In genomic region chr9:113399646-113400200, GRCh38 we compare ENCODE assay signal across 10 cellular contexts. TPM values are rescaled to one million over a fixed set of nuclear protein-coding genes. Genes with fewer than 3 reads are reported as not detected.
A peak's percentile ranks its signal among the peaks of the same experiment; 100 is the strongest.
DNase-seq lines count a peak whose midpoint lies in the region; ATAC-seq and TF ChIP-seq lines count a peak whose summit lies in the region.
"Had no signal": no experiment of that assay in that cellular context is flagged by ENCODE, and none has a peak within 500 bp of the region (broad histone marks: within the 10 kb centered on the region; RNA-seq: fewer than 3 reads in every experiment).

No MANE protein-coding gene starts in this region.

- H3K4me3 Mint-ChIP-seq in activated T-helper 1 cell treated with anti-CD3 and anti-CD28 coated beads, Interleukin-12 subunit alpha, Interleukin-12 subunit beta, Interleukin-2, Interleukin-4 antibody, amounts not matched to agents 30 ng/mL and 10 ng/mL and 1 ng/mL, durations not matched to agents 14 hours and 24 hours and 36 hours = peak overlapping the region; percentile 78
- H3K4me3 Mint-ChIP-seq in memory B cell (peak overlapping the region; percentile 61), type B pancreatic cell (peak overlapping the region; percentile 92)

- DNase-seq in heart left ventricle (peak in 1 of 5 donors; percentile 43), cardiac septum (ENCODE audit: low spot score) (no peak), memory B cell (ENCODE audit: low spot score in 2 of 2) (no peak), type B pancreatic cell (ENCODE audit: extremely low spot score, unreplicated experiment) (no peak), activated gamma-delta T cell treated with Interleukin-2 at 50 U/mL for 16 hours (no peak), SW 1271 (lab: John Stamatoyannopoulos, UW) (no peak)
- DNase-seq in activated T-helper 1 cell treated with anti-CD3 and anti-CD28 coated beads, Interleukin-12 subunit alpha, Interleukin-12 subunit beta, Interleukin-2, Interleukin-4 antibody, amounts not matched to agents 30 ng/mL and 10 ng/mL and 1 ng/mL, durations not matched to agents 14 hours and 24 hours and 36 hours (ENCODE audit: low spot score) = no peak
- DNase-seq: DMS 273 treated with DMSO at 0.1 percent for 48 hours, NCI-H1694 had no signal

- H3K9me3 ChIP-seq in heart left ventricle = no peaks in the 10 kb centered on the region

- peaks cover 25% of the 10 kb centered on the region for H3K4me1 Mint-ChIP-seq in activated T-helper 1 cell treated with anti-CD3 and anti-CD28 coated beads, Interleukin-12 subunit alpha, Interleukin-12 subunit beta, Interleukin-2, Interleukin-4 antibody, amounts not matched to agents 30 ng/mL and 10 ng/mL and 1 ng/mL, durations not matched to agents 14 hours and 24 hours and 36 hours (ENCODE audit: low read depth)
- H3K4me1 Mint-ChIP-seq in memory B cell (peaks cover 25% of the 10 kb centered on the region), type B pancreatic cell (ENCODE audit: unreplicated experiment) (peaks cover 22% of the 10 kb centered on the region)

- H3K4me3 ChIP-seq in heart left ventricle = peak overlapping the region in 8 of 12 donors; percentile 70 to 94 (median 89)

- no peaks in the 10 kb centered on the region for H3K27me3 ChIP-seq in heart left ventricle

- TF ChIP-seq CTCF in heart left ventricle (IDR thresholded peaks at IDR 0.05) = no peak
- TF ChIP-seq CTCF in type B pancreatic cell (conservative IDR thresholded peaks at IDR 0.05) = no peak

- H3K27ac ChIP-seq in heart left ventricle = peak overlapping the region in 10 of 12 donors; percentile 12 to 88 (median 47)

- H3K9me3 Mint-ChIP-seq in activated T-helper 1 cell treated with anti-CD3 and anti-CD28 coated beads, Interleukin-12 subunit alpha, Interleukin-12 subunit beta, Interleukin-2, Interleukin-4 antibody, amounts not matched to agents 30 ng/mL and 10 ng/mL and 1 ng/mL, durations not matched to agents 14 hours and 24 hours and 36 hours = no peaks in the 10 kb centered on the region
- H3K9me3 Mint-ChIP-seq in memory B cell (no peaks in the 10 kb centered on the region), type B pancreatic cell (no peaks in the 10 kb centered on the region)

- WGBS in heart left ventricle, 4 donors = 60 to 81% (median 72%) methylated on average over 3 of the region's 3 CpGs

- TF ChIP-seq POLR2A in heart left ventricle (IDR thresholded peaks at IDR 0.05) = no peak

- intact Hi-C loops in heart left ventricle (cut with DNase I) (loop anchor here in 8 of 10 donors (2.0 to 10.0 kb wide), 10 partner anchors 55 to 247 kb away; partner anchors contain the start of genes WDR31 (in 7 of the 8), CDC26 (in 4 of the 8), PRPF4 (in 4 of the 8) and BSPRY (in 1 of the 8)), cardiac septum (cut with DNase I) (loop anchor here (2.0 to 5.0 kb wide), 2 partner anchors 59 to 258 kb away; partner anchors contain the start of gene WDR31)
- intact Hi-C loops in activated T-helper 1 cell treated with anti-CD3 and anti-CD28 coated beads, Interleukin-12 subunit alpha, Interleukin-12 subunit beta, Interleukin-2, Interleukin-4 antibody, amounts not matched to agents 30 ng/mL and 10 ng/mL and 1 ng/mL, durations not matched to agents 14 hours and 24 hours and 36 hours (cut with micrococcal nuclease) = loop anchor here (2.0 to 5.0 kb wide), 2 partner anchors 191 to 682 kb away; partner anchors contain the start of gene INIP

- H3K27ac Mint-ChIP-seq in activated T-helper 1 cell treated with anti-CD3 and anti-CD28 coated beads, Interleukin-12 subunit alpha, Interleukin-12 subunit beta, Interleukin-2, Interleukin-4 antibody, amounts not matched to agents 30 ng/mL and 10 ng/mL and 1 ng/mL, durations not matched to agents 14 hours and 24 hours and 36 hours = no peak overlapping the region
- H3K27ac Mint-ChIP-seq in memory B cell (no peak overlapping the region), type B pancreatic cell (peak overlapping the region; percentile 92)

- H3K36me3 Mint-ChIP-seq in activated T-helper 1 cell treated with anti-CD3 and anti-CD28 coated beads, Interleukin-12 subunit alpha, Interleukin-12 subunit beta, Interleukin-2, Interleukin-4 antibody, amounts not matched to agents 30 ng/mL and 10 ng/mL and 1 ng/mL, durations not matched to agents 14 hours and 24 hours and 36 hours (ENCODE audit: low read depth) = peaks cover 6% of the 10 kb centered on the region
- peaks cover 6% of the 10 kb centered on the region for H3K36me3 Mint-ChIP-seq in memory B cell
- peaks cover 5% of the 10 kb centered on the region for H3K36me3 Mint-ChIP-seq in type B pancreatic cell

- ATAC-seq in heart left ventricle = no peak
- no peak for ATAC-seq in memory B cell (ENCODE audit: low read depth)
- ATAC-seq in GM18867 (IDR thresholded peaks at IDR 0.05; ENCODE audit: unreplicated experiment) = no peak

- peaks cover 0 to 8% (median 0%) of the 10 kb centered on the region in 9 donors for H3K36me3 ChIP-seq in heart left ventricle

- H3K4me1 ChIP-seq in heart left ventricle = peaks cover 0 to 44% (median 23%) of the 10 kb centered on the region in 12 donors

- H3K27me3 Mint-ChIP-seq in activated T-helper 1 cell treated with anti-CD3 and anti-CD28 coated beads, Interleukin-12 subunit alpha, Interleukin-12 subunit beta, Interleukin-2, Interleukin-4 antibody, amounts not matched to agents 30 ng/mL and 10 ng/mL and 1 ng/mL, durations not matched to agents 14 hours and 24 hours and 36 hours (ENCODE audit: insufficient read depth) = no peaks in the 10 kb centered on the region
- no peaks in the 10 kb centered on the region for H3K27me3 Mint-ChIP-seq in memory B cell
- no peaks in the 10 kb centered on the region for H3K27me3 Mint-ChIP-seq in type B pancreatic cell

RNA-seq across cellular contexts. Expression of gene ALAD, which starts 1.4 kb away (rescaled TPM):
- total RNA-seq in heart left ventricle = 100 to 1,000 TPM in 2 of 9 donors, 10 to 100 TPM in 7; 39.8 to 153 (median 91.8) TPM
- 10 to 100 TPM; 51.1 to 74.3 TPM for polyA plus RNA-seq in heart left ventricle
- 68.2 TPM for total RNA-seq in cardiac septum
- total RNA-seq in activated T-helper 1 cell treated with anti-CD3 and anti-CD28 coated beads, Interleukin-12 subunit alpha, Interleukin-12 subunit beta, Interleukin-2, Interleukin-4 antibody, amounts not matched to agents 30 ng/mL and 10 ng/mL and 1 ng/mL, durations not matched to agents 14 hours and 24 hours and 36 hours = 23.0 and 23.7 TPM in 2 replicates
- 41.4 and 57.0 TPM in 2 replicates for total RNA-seq in type B pancreatic cell (ENCODE audit: low replicate concordance)

RNA-seq across cellular contexts. Expression of gene POLE3, which starts 10.8 kb away (rescaled TPM):
- total RNA-seq in heart left ventricle (10 to 100 TPM; 18.7 to 31.2 (median 24.3) TPM), cardiac septum (16.9 TPM), type B pancreatic cell (ENCODE audit: low replicate concordance) (43.2 and 54.9 TPM in 2 replicates)
- polyA plus RNA-seq in heart left ventricle = 10 to 100 TPM; 14.9 to 72.4 TPM
- total RNA-seq in activated T-helper 1 cell treated with anti-CD3 and anti-CD28 coated beads, Interleukin-12 subunit alpha, Interleukin-12 subunit beta, Interleukin-2, Interleukin-4 antibody, amounts not matched to agents 30 ng/mL and 10 ng/mL and 1 ng/mL, durations not matched to agents 14 hours and 24 hours and 36 hours = 90.9 and 95.7 TPM in 2 replicates

RNA-seq across cellular contexts. Expression of gene C9orf43, which starts 10.8 kb away (rescaled TPM):
- total RNA-seq in heart left ventricle (under 1 TPM in 4 of 9 donors, not detected in 5; 0.14 to 0.93 (median 0.49) TPM), cardiac septum (0.16 TPM), type B pancreatic cell (ENCODE audit: low replicate concordance) (0.80 and 0.88 TPM in 2 replicates)
- polyA plus RNA-seq in heart left ventricle = under 1 TPM; 0.15 to 0.27 TPM
- 0.42 and 0.62 TPM in 2 replicates for total RNA-seq in activated T-helper 1 cell treated with anti-CD3 and anti-CD28 coated beads, Interleukin-12 subunit alpha, Interleukin-12 subunit beta, Interleukin-2, Interleukin-4 antibody, amounts not matched to agents 30 ng/mL and 10 ng/mL and 1 ng/mL, durations not matched to agents 14 hours and 24 hours and 36 hours

RNA-seq across cellular contexts. Expression of gene HDHD3, which starts 22.9 kb away (rescaled TPM):
- total RNA-seq in heart left ventricle = 10 to 100 TPM; 11.7 to 53.8 (median 19.4) TPM
- polyA plus RNA-seq in heart left ventricle = 10 to 100 TPM; 16.2 to 49.0 TPM
- total RNA-seq in cardiac septum = 14.3 TPM
- total RNA-seq in activated T-helper 1 cell treated with anti-CD3 and anti-CD28 coated beads, Interleukin-12 subunit alpha, Interleukin-12 subunit beta, Interleukin-2, Interleukin-4 antibody, amounts not matched to agents 30 ng/mL and 10 ng/mL and 1 ng/mL, durations not matched to agents 14 hours and 24 hours and 36 hours = 15.7 and 18.5 TPM in 2 replicates
- total RNA-seq in type B pancreatic cell (ENCODE audit: low replicate concordance) = 33.9 and 53.1 TPM in 2 replicates

RNA-seq across cellular contexts. Expression of gene BSPRY, which starts 50.4 kb away (rescaled TPM):
- total RNA-seq in heart left ventricle (1 to 10 TPM in 7 of 9 donors, under 1 TPM in 1, not detected in 1; 0.39 to 7.6 (median 1.7) TPM), cardiac septum (1.7 TPM), type B pancreatic cell (ENCODE audit: low replicate concordance) (9.0 and 22.6 TPM in 2 replicates)
- 1 to 10 TPM in 1 of 2 donors, under 1 TPM in 1; 0.80 to 3.8 TPM for polyA plus RNA-seq in heart left ventricle
- total RNA-seq in activated T-helper 1 cell treated with anti-CD3 and anti-CD28 coated beads, Interleukin-12 subunit alpha, Interleukin-12 subunit beta, Interleukin-2, Interleukin-4 antibody, amounts not matched to agents 30 ng/mL and 10 ng/mL and 1 ng/mL, durations not matched to agents 14 hours and 24 hours and 36 hours = 12.3 and 12.8 TPM in 2 replicates
